8 cellular contexts compared by ENCODE assay signal in the genomic region with DNA sequence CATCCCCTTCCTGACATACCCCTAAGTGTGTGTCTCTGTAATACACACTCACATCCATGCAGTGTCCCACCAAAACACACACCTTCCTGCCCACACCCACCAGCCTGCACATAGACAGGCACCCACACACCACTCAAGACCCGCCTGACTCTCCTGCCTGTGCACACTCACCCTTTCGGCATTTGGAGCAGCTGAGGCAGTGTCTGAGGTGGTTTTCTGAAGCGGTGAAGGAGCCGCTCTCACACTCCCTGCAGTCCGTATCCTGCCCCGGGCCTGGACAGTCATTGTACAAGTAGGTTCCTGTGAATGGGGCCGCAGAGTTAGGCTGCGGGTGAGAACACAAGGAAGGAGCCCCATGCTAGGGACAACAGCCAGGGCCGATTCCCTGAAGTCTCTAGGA. TPM values are rescaled to one million over a fixed set of nuclear protein-coding genes. Genes with fewer than 3 reads are reported as not detected.
DNase-seq lines count a peak whose midpoint lies in the region; ATAC-seq and TF ChIP-seq lines count a peak whose summit lies in the region.

No MANE protein-coding gene starts in this region.

- peaks cover 54% of the 10 kb centered on the region for H3K36me3 Mint-ChIP-seq in activated naive CD4-positive, alpha-beta T cell treated with anti-CD3 and anti-CD28 coated beads, Interleukin-2, amount 10 ng/mL, durations not matched to agents 7 days and 5 days

- H3K36me3 ChIP-seq in adipocyte (ENCODE audit: control insufficient read depth, insufficient read depth, low read length, severe bottlenecking) (peaks cover 67% of the 10 kb centered on the region), right lobe of liver (peaks cover 0 to 60% (median 44%) of the 10 kb centered on the region in 4 donors), upper lobe of right lung (peaks cover 65% of the 10 kb centered on the region)

- peaks cover 84% of the 10 kb centered on the region for H3K4me1 ChIP-seq in adipocyte (ENCODE audit: control insufficient read depth, insufficient read depth, low read length)
- H3K4me1 ChIP-seq in right lobe of liver: peaks cover 0 to 52% (median 19%) of the 10 kb centered on the region in 4 donors
- H3K4me1 ChIP-seq in upper lobe of right lung: peaks cover 76% of the 10 kb centered on the region

- TF ChIP-seq CTCF in right lobe of liver (IDR thresholded peaks at IDR 0.05) (no peak), upper lobe of right lung (IDR thresholded peaks at IDR 0.05) (no peak)

- no peak for DNase-seq in activated naive CD4-positive, alpha-beta T cell treated with anti-CD3 and anti-CD28 coated beads, Interleukin-2, amount 10 ng/mL, durations not matched to agents 7 days and 5 days
- DNase-seq in activated naive CD4-positive, alpha-beta T cell treated with Interleukin-2 at 50 U/mL for 16 hours: no peak
- DNase-seq in adipocyte (ENCODE audit: low read depth) (peak; percentile 60), right lobe of liver (no peak), upper lobe of right lung (no peak), dermis blood vessel endothelial cell (no peak), NCI-H1105 treated with DMSO at 0.1 percent for 48 hours (lab: John Stamatoyannopoulos, UW) (no peak), G401 (ENCODE audit: low spot score) (no peak)

- no peak for ATAC-seq in right lobe of liver
- no peak for ATAC-seq in upper lobe of right lung

- no peaks in the 10 kb centered on the region for H3K27me3 Mint-ChIP-seq in activated naive CD4-positive, alpha-beta T cell treated with anti-CD3 and anti-CD28 coated beads, Interleukin-2, amount 10 ng/mL, durations not matched to agents 7 days and 5 days

- TF ChIP-seq POLR2A in right lobe of liver (IDR thresholded peaks at IDR 0.05): no peak

- H3K4me3 Mint-ChIP-seq in activated naive CD4-positive, alpha-beta T cell treated with anti-CD3 and anti-CD28 coated beads, Interleukin-2, amount 10 ng/mL, durations not matched to agents 7 days and 5 days: peak overlapping the region; percentile 27

- H3K9ac ChIP-seq in adipocyte (ENCODE audit: low read length): peak overlapping the region; percentile 100

- H3K4me3 ChIP-seq in adipocyte (ENCODE audit: low read length): peak overlapping the region; percentile 76
- H3K4me3 ChIP-seq in right lobe of liver: no peak overlapping the region
- no peak overlapping the region for H3K4me3 ChIP-seq in upper lobe of right lung

- H3K9me3 Mint-ChIP-seq in activated naive CD4-positive, alpha-beta T cell treated with anti-CD3 and anti-CD28 coated beads, Interleukin-2, amount 10 ng/mL, durations not matched to agents 7 days and 5 days: no peaks in the 10 kb centered on the region

- intact Hi-C loops in right lobe of liver (cut with DNase I) (loop anchor here (10.0 kb wide), 2 partner anchors 51 to 201 kb away; a partner anchor contains a TSS), upper lobe of right lung (cut with DNase I) (no loop called here)

- H3K27me3 ChIP-seq in adipocyte (replicated peaks; ENCODE audit: control insufficient read depth, insufficient read depth, low read length) (no peaks in the 10 kb centered on the region), right lobe of liver (no peaks in the 10 kb centered on the region), upper lobe of right lung (no peaks in the 10 kb centered on the region)

- H3K27ac Mint-ChIP-seq in activated naive CD4-positive, alpha-beta T cell treated with anti-CD3 and anti-CD28 coated beads, Interleukin-2, amount 10 ng/mL, durations not matched to agents 7 days and 5 days: peak overlapping the region; percentile 82

- H3K27ac ChIP-seq in right lobe of liver: peak overlapping the region; percentile 90 to 100 (median 97)
- H3K27ac ChIP-seq in upper lobe of right lung: peak overlapping the region; percentile 99

- in situ Hi-C loops in G401 (cut with HindIII; ENCODE audit: low sequenced_read_pairs): no loop called here

- H3K9me3 ChIP-seq in adipocyte (ENCODE audit: control insufficient read depth, low read length) (no peaks in the 10 kb centered on the region), right lobe of liver (no peaks in the 10 kb centered on the region), upper lobe of right lung (no peaks in the 10 kb centered on the region)

- CTCF ChIA-PET in activated naive CD4-positive, alpha-beta T cell treated with anti-CD3 and anti-CD28 coated beads, Interleukin-2, amount 10 ng/mL, durations not matched to agents 7 days and 5 days (lab: Charles Lee): interaction anchor here (3.9 to 5.7 kb wide), 3 partner anchors 32 to 132 kb away, joined by 32 to 91 read pairs (median 33); no protein-coding TSS in a partner anchor

- 85% methylated on average over 5 of the region's 9 CpGs for WGBS in right lobe of liver (ENCODE audit: insufficient coverage, low coverage, low lambda C conversion rate, missing lambda C conversion rate)

- H3K4me1 Mint-ChIP-seq in activated naive CD4-positive, alpha-beta T cell treated with anti-CD3 and anti-CD28 coated beads, Interleukin-2, amount 10 ng/mL, durations not matched to agents 7 days and 5 days: peaks cover 6% of the 10 kb centered on the region

RNA-seq across cellular contexts. Expression of a gene that starts 8.3 kb away (rescaled TPM):
- total RNA-seq in right lobe of liver (100 to 1,000 TPM in 4 of 6 experiments, 10 to 100 TPM in 2; 70.6 to 199 (median 117) TPM), upper lobe of right lung (185 TPM), dermis blood vessel endothelial cell (58.9 and 67.6 TPM in 2 replicates)
- total RNA-seq in G401 (2014; rRNA removed; shearing (Covaris generic)): 87.6 and 118 TPM in 2 replicates

RNA-seq across cellular contexts. Expression of a gene that starts 23.1 kb away (rescaled TPM):
- total RNA-seq in right lobe of liver (1 to 10 TPM; 2.3 to 5.5 (median 3.3) TPM), upper lobe of right lung (5.1 TPM), dermis blood vessel endothelial cell (0.09 TPM in 1 of 2 replicates, not detected in the other)
- 0.06 and 0.14 TPM in 2 replicates for total RNA-seq in G401 (2014; rRNA removed; shearing (Covaris generic))

RNA-seq across cellular contexts. Expression of a gene that starts 41.8 kb away (rescaled TPM):
- total RNA-seq in right lobe of liver (1 to 10 TPM; 2.1 to 9.5 (median 6.0) TPM), upper lobe of right lung (199 TPM), dermis blood vessel endothelial cell (1.5 and 7.1 TPM in 2 replicates)
- total RNA-seq in G401 (2014; rRNA removed; shearing (Covaris generic)): 28.7 and 67.9 TPM in 2 replicates

RNA-seq across cellular contexts. Expression of a gene that starts 50.4 kb away (rescaled TPM):
- total RNA-seq in right lobe of liver (100 to 1,000 TPM in 3 of 6 experiments, 10 to 100 TPM in 3; 83.8 to 235 (median 103) TPM), upper lobe of right lung (156 TPM), dermis blood vessel endothelial cell (46.4 and 74.0 TPM in 2 replicates)
- total RNA-seq in G401 (2014; rRNA removed; shearing (Covaris generic)): 0.86 and 10.1 TPM in 2 replicates
